18 cellular contexts compared by ENCODE assay signal in genomic region chr7:87028636-87029035, GRCh38.
"Had no signal": no experiment of that assay in that cellular context is flagged by ENCODE, and none has a peak within 500 bp of the region (broad histone marks: within the 10 kb centered on the region; RNA-seq: fewer than 3 reads in every experiment).

No MANE protein-coding gene starts in this region.

- H3K9me3 Mint-ChIP-seq: activated naive CD4-positive, alpha-beta T cell treated with anti-CD3 and anti-CD28 coated beads, Interleukin-2, amount 50 U/mL, for 24 hours; dendritic cell treated with granulocyte-macrophage colony-stimulating factor and Interleukin-4, amounts not matched to agents 40 ng/mL and 50 ng/mL, for 4 days; T-helper 2 cell treated with Interferon-gamma antibody and Interleukin-4, amounts not matched to agents 5 μg/mL and 100 μg/mL, for 36 hours had no signal

- H3K27me3 ChIP-seq: spleen, upper lobe of right lung had no signal

- H3K27ac Mint-ChIP-seq: activated CD4-positive, alpha-beta T cell treated with anti-CD3 and anti-CD28 coated beads, Interleukin-2, amount 10 ng/mL, durations not matched to agents 7 days and 5 days; activated naive CD4-positive, alpha-beta T cell treated with anti-CD3 and anti-CD28 coated beads, Interleukin-2, amount 50 U/mL, for 24 hours; dendritic cell treated with granulocyte-macrophage colony-stimulating factor and Interleukin-4, amounts not matched to agents 40 ng/mL and 50 ng/mL, for 4 days; nephron progenitor cell; T-helper 2 cell treated with Interferon-gamma antibody and Interleukin-4, amounts not matched to agents 5 μg/mL and 100 μg/mL, for 36 hours had no signal

- H3K4me1 Mint-ChIP-seq: activated CD4-positive, alpha-beta T cell treated with anti-CD3 and anti-CD28 coated beads, Interleukin-2, amount 10 ng/mL, durations not matched to agents 7 days and 5 days; activated naive CD4-positive, alpha-beta T cell treated with anti-CD3 and anti-CD28 coated beads, Interleukin-2, amount 50 U/mL, for 24 hours; nephron progenitor cell had no signal

- ATAC-seq: activated CD4-positive, CD25-positive, alpha-beta regulatory T cell treated with anti-CD3 and anti-CD28 coated beads, Interleukin-2, amount 50 U/mL, for 24 hours; lower lobe of right lung; upper lobe of right lung had no signal

- H3K9me3 ChIP-seq: lower lobe of right lung, upper lobe of right lung had no signal

- DNase-seq: activated CD4-positive, alpha-beta T cell treated with anti-CD3 and anti-CD28 coated beads, Interleukin-2, amount 10 ng/mL, durations not matched to agents 7 days and 5 days; activated CD8-positive, alpha-beta memory T cell treated with anti-CD3 and anti-CD28 coated beads for 24 hours; activated CD8-positive, alpha-beta memory T cell treated with anti-CD3 and anti-CD28 coated beads, Interleukin-2, amount 50 U/mL, for 48 hours; activated effector memory CD4-positive, alpha-beta T cell treated with anti-CD3 and anti-CD28 coated beads, Interleukin-2, amount 50 U/mL, for 16 hours; activated T-cell treated with anti-CD3 and anti-CD28 coated beads, Interleukin-2, amount 50 U/mL, for 48 hours; effector memory CD4-positive, alpha-beta T cell; islet precursor cell; lower lobe of right lung; nephron progenitor cell; occipital lobe; posterior cingulate gyrus; spleen; upper lobe of right lung had no signal

- H3K27me3 Mint-ChIP-seq: dendritic cell treated with granulocyte-macrophage colony-stimulating factor and Interleukin-4, amounts not matched to agents 40 ng/mL and 50 ng/mL, for 4 days had no signal

- FAIRE-seq: bronchial epithelial cell had no signal

- H3K36me3 ChIP-seq: lower lobe of right lung, spleen, upper lobe of right lung had no signal

- H3K27ac ChIP-seq: lower lobe of right lung, spleen, upper lobe of right lung had no signal

- H3K4me3 Mint-ChIP-seq: activated CD4-positive, alpha-beta T cell treated with anti-CD3 and anti-CD28 coated beads, Interleukin-2, amount 10 ng/mL, durations not matched to agents 7 days and 5 days; activated naive CD4-positive, alpha-beta T cell treated with anti-CD3 and anti-CD28 coated beads, Interleukin-2, amount 50 U/mL, for 24 hours; dendritic cell treated with granulocyte-macrophage colony-stimulating factor and Interleukin-4, amounts not matched to agents 40 ng/mL and 50 ng/mL, for 4 days; nephron progenitor cell; T-helper 2 cell treated with Interferon-gamma antibody and Interleukin-4, amounts not matched to agents 5 μg/mL and 100 μg/mL, for 36 hours had no signal

- H3K4me3 ChIP-seq: lower lobe of right lung, spleen, upper lobe of right lung had no signal

- H3K4me1 ChIP-seq: lower lobe of right lung, upper lobe of right lung had no signal
